In genomic region chr9:22040760-22041159, GRCh38 we compare ENCODE assay signal across 12 cellular contexts. TPM values are rescaled to one million over a fixed set of nuclear protein-coding genes. Genes with fewer than 3 reads are reported as not detected.
A peak's percentile ranks its signal among the peaks of the same experiment; 100 is the strongest.
DNase-seq lines count a peak whose midpoint lies in the region; FAIRE-seq and TF ChIP-seq lines count a peak whose summit lies in the region.
"Had no signal": no experiment of that assay in that cellular context is flagged by ENCODE, and none has a peak within 500 bp of the region (broad histone marks: within the 10 kb centered on the region; RNA-seq: fewer than 3 reads in every experiment).

No MANE protein-coding gene starts in this region.

- TF ChIP-seq CTCF in mammary epithelial cell (conservative IDR thresholded peaks at IDR 0.05 in 1 of 2, IDR thresholded peaks at IDR 0.05 in 1 of 2; ENCODE audit: extremely low read depth in 1 of 2, insufficient read depth in 1 of 2, low read depth in 1 of 2, low read length in 2 of 2) = no peak
- TF ChIP-seq CTCF in MCF 10A (IDR thresholded peaks at IDR 0.05; ENCODE audit: unreplicated experiment) = no peak
- no peak for TF ChIP-seq CTCF in astrocyte (IDR thresholded peaks at IDR 0.05; ENCODE audit: insufficient read depth, low read depth, low read length)
- no peak for TF ChIP-seq CTCF in progenitor cell of endocrine pancreas (IDR thresholded peaks at IDR 0.05; ENCODE audit: unreplicated experiment)
- TF ChIP-seq CTCF in GM10266 (IDR thresholded peaks at IDR 0.05; ENCODE audit: control insufficient read depth, insufficient read depth, low read depth, missing control alignments) = no peak

- H3K27me3 Mint-ChIP-seq in MCF 10A (ENCODE audit: insufficient read depth, unreplicated experiment) (no peaks in the 10 kb centered on the region), astrocyte (ENCODE audit: low read depth, unreplicated experiment) (no peaks in the 10 kb centered on the region), progenitor cell of endocrine pancreas (no peaks in the 10 kb centered on the region)
- H3K27me3 Mint-ChIP-seq in activated naive CD4-positive, alpha-beta T cell treated with anti-CD3 and anti-CD28 coated beads for 36 hours (ENCODE audit: low read depth) = peaks cover 20% of the 10 kb centered on the region

- H3K9ac ChIP-seq in mammary epithelial cell (ENCODE audit: insufficient read depth, low read length) = peak overlapping the region; percentile 29
- peak overlapping the region; percentile 34 for H3K9ac ChIP-seq in astrocyte (ENCODE audit: low read length)
- H3K9ac ChIP-seq: BLaER1 had no signal

- H3K9me3 Mint-ChIP-seq in MCF 10A (ENCODE audit: unreplicated experiment) = no peaks in the 10 kb centered on the region
- H3K9me3 Mint-ChIP-seq in astrocyte (ENCODE audit: unreplicated experiment) = no peaks in the 10 kb centered on the region
- H3K9me3 Mint-ChIP-seq in progenitor cell of endocrine pancreas (ENCODE audit: low read depth) = no peaks in the 10 kb centered on the region
- no peaks in the 10 kb centered on the region for H3K9me3 Mint-ChIP-seq in activated naive CD4-positive, alpha-beta T cell treated with anti-CD3 and anti-CD28 coated beads for 36 hours

- peak; percentile 87 for FAIRE-seq in astrocyte (lab: Jason Lieb, UNC)

- H3K27me3 ChIP-seq in mammary epithelial cell (ENCODE audit: insufficient read depth, low read length) = no peaks in the 10 kb centered on the region
- H3K27me3 ChIP-seq in astrocyte (ENCODE audit: insufficient read depth, low read length) = no peaks in the 10 kb centered on the region
- H3K27me3 ChIP-seq in effector memory CD4-positive, alpha-beta T cell (replicated peaks; ENCODE audit: control insufficient read depth, insufficient read depth, low read length, poor library complexity, severe bottlenecking) = no peaks in the 10 kb centered on the region
- H3K27me3 ChIP-seq: BLaER1 had no signal

- H3K4me3 ChIP-seq in mammary epithelial cell (replicated peaks in 1 of 3; ENCODE audit: insufficient read depth in 1 of 3, low read depth in 2 of 3, low read length in 3 of 3) (no peak overlapping the region), astrocyte (ENCODE audit: insufficient read depth, low read depth, low read length) (no peak overlapping the region)
- no peak overlapping the region for H3K4me3 ChIP-seq in effector memory CD4-positive, alpha-beta T cell (ENCODE audit: insufficient read depth, low read depth, low read length, poor library complexity, severe bottlenecking)
- H3K4me3 ChIP-seq: BLaER1, skin epidermis had no signal

- no peak overlapping the region for H3K4me3 Mint-ChIP-seq in MCF 10A (ENCODE audit: unreplicated experiment)
- no peak overlapping the region for H3K4me3 Mint-ChIP-seq in astrocyte (ENCODE audit: unreplicated experiment)
- H3K4me3 Mint-ChIP-seq in progenitor cell of endocrine pancreas (ENCODE audit: low read depth) = no peak overlapping the region
- H3K4me3 Mint-ChIP-seq in activated naive CD4-positive, alpha-beta T cell treated with anti-CD3 and anti-CD28 coated beads for 36 hours = no peak overlapping the region
- H3K4me3 Mint-ChIP-seq: activated CD8-positive, alpha-beta memory T cell treated with anti-CD3 and anti-CD28 coated beads, Interleukin-2, amount 10 ng/mL, durations not matched to agents 7 days and 5 days had no signal

- H3K27ac Mint-ChIP-seq in MCF 10A (ENCODE audit: low read depth, unreplicated experiment) (no peak overlapping the region), astrocyte (ENCODE audit: unreplicated experiment) (peak overlapping the region; percentile 77), progenitor cell of endocrine pancreas (no peak overlapping the region)
- H3K27ac Mint-ChIP-seq in activated naive CD4-positive, alpha-beta T cell treated with anti-CD3 and anti-CD28 coated beads for 36 hours = no peak overlapping the region
- H3K27ac Mint-ChIP-seq: activated CD8-positive, alpha-beta memory T cell treated with anti-CD3 and anti-CD28 coated beads, Interleukin-2, amount 10 ng/mL, durations not matched to agents 7 days and 5 days had no signal

- H3K9me3 ChIP-seq in mammary epithelial cell (replicated peaks; ENCODE audit: insufficient read depth, low read length) (no peaks in the 10 kb centered on the region), astrocyte (ENCODE audit: insufficient read depth, low read depth, low read length) (no peaks in the 10 kb centered on the region)
- no peaks in the 10 kb centered on the region for H3K9me3 ChIP-seq in effector memory CD4-positive, alpha-beta T cell (ENCODE audit: control insufficient read depth, low read length)
- H3K9me3 ChIP-seq: BLaER1 had no signal

- H3K36me3 ChIP-seq in mammary epithelial cell (ENCODE audit: insufficient read depth, low read length) = no peaks in the 10 kb centered on the region
- H3K36me3 ChIP-seq in astrocyte (ENCODE audit: insufficient read depth, low read length) = no peaks in the 10 kb centered on the region
- H3K36me3 ChIP-seq in effector memory CD4-positive, alpha-beta T cell (ENCODE audit: control insufficient read depth, insufficient read depth, low read length) = no peaks in the 10 kb centered on the region
- H3K36me3 ChIP-seq: BLaER1 had no signal

- H3K4me1 ChIP-seq in mammary epithelial cell (ENCODE audit: insufficient read depth, low read length) (peaks cover 71% of the 10 kb centered on the region), astrocyte (ENCODE audit: insufficient read depth, low read length) (peaks cover 33% of the 10 kb centered on the region)
- H3K4me1 ChIP-seq in effector memory CD4-positive, alpha-beta T cell (ENCODE audit: control insufficient read depth, insufficient read depth, low read length, poor library complexity, severe bottlenecking) = peaks cover 7% of the 10 kb centered on the region

- H3K27ac ChIP-seq in mammary epithelial cell (ENCODE audit: insufficient read depth, low read depth, low read length) (peak overlapping the region; percentile 77), astrocyte (ENCODE audit: low read depth, low read length) (peak overlapping the region; percentile 64)
- H3K27ac ChIP-seq in effector memory CD4-positive, alpha-beta T cell (ENCODE audit: insufficient read depth, low read length, poor library complexity, severe bottlenecking) = no peak overlapping the region
- H3K27ac ChIP-seq: BLaER1 had no signal

- no peaks in the 10 kb centered on the region for H3K4me1 Mint-ChIP-seq in MCF 10A (ENCODE audit: insufficient read depth, unreplicated experiment)
- H3K4me1 Mint-ChIP-seq in astrocyte (ENCODE audit: low read depth, unreplicated experiment) = peaks cover 56% of the 10 kb centered on the region
- H3K4me1 Mint-ChIP-seq in progenitor cell of endocrine pancreas (ENCODE audit: low read depth) = peaks cover 9% of the 10 kb centered on the region
- H3K4me1 Mint-ChIP-seq in activated naive CD4-positive, alpha-beta T cell treated with anti-CD3 and anti-CD28 coated beads for 36 hours (ENCODE audit: low read depth) = peaks cover 9% of the 10 kb centered on the region

- dilution Hi-C loops in mammary epithelial cell (cut with HindIII; ENCODE audit: low sequenced_read_pairs) = loop anchor here (5.0 to 25.0 kb wide), 2 partner anchors 33 to 197 kb away; partner anchors contain the start of gene CDKN2B

- peak overlapping the region; percentile 26 for H3K4me2 ChIP-seq in mammary epithelial cell (ENCODE audit: insufficient read depth, low read depth, low read length)
- peak overlapping the region; percentile 37 for H3K4me2 ChIP-seq in astrocyte (ENCODE audit: low read length)
- H3K4me2 ChIP-seq: BLaER1 had no signal

- H3K79me2 ChIP-seq in mammary epithelial cell (ENCODE audit: insufficient read depth, low read length) = no peaks in the 10 kb centered on the region
- no peaks in the 10 kb centered on the region for H3K79me2 ChIP-seq in astrocyte (ENCODE audit: insufficient read depth, low read length)

- in situ Hi-C loops in mammary epithelial cell (cut with MboI; ENCODE audit: low sequenced_read_pairs in 2 of 2) = loop anchor here in 1 of 2 donors (10.0 kb wide), 1 partner anchor 64 kb away; no protein-coding TSS in a partner anchor

- H4K20me1 ChIP-seq in mammary epithelial cell (ENCODE audit: insufficient read depth, low read length) (no peaks in the 10 kb centered on the region), astrocyte (ENCODE audit: insufficient read depth, low read length) (no peaks in the 10 kb centered on the region)
- H4K20me1 ChIP-seq: BLaER1 had no signal

- intact Hi-C loops in mammary epithelial cell (cut with micrococcal nuclease) (loop anchor here (2.0 kb wide), 1 partner anchor 78 kb away; no protein-coding TSS in a partner anchor), MCF 10A (cut with micrococcal nuclease) (no loop called here)
- intact Hi-C loops in activated naive CD4-positive, alpha-beta T cell treated with anti-CD3 and anti-CD28 coated beads for 36 hours (cut with micrococcal nuclease) = loop anchor here (2.0 kb wide), 1 partner anchor 78 kb away; no protein-coding TSS in a partner anchor

- BruUV-seq in mammary epithelial cell (replicated peaks; lab: Mats Ljungman, UMichigan) (no TSS peak), MCF 10A (replicated peaks; lab: Mats Ljungman, UMichigan) (no TSS peak)

- CTCF ChIA-PET in mammary epithelial cell (lab: Charles Lee; ENCODE audit: low non-redundant PET) (interaction anchor here (0.6 to 1.2 kb wide), 3 partner anchors 32 to 34 kb away, joined by 3 read pairs; partner anchors contain the start of gene CDKN2B), MCF 10A (lab: Yijun Ruan, JAX) (no interaction called here)
- CTCF ChIA-PET in activated naive CD4-positive, alpha-beta T cell treated with anti-CD3 and anti-CD28 coated beads for 36 hours (lab: Charles Lee) = interaction anchor here (2.0 to 6.8 kb wide), 3 partner anchors 13 to 228 kb away, joined by 5 to 81 read pairs (median 7); no protein-coding TSS in a partner anchor

- DNase-seq in mammary epithelial cell = peak; percentile 86
- no peak for DNase-seq in MCF 10A (ENCODE audit: unreplicated experiment)
- peak; percentile 88 for DNase-seq in astrocyte (ENCODE audit: low read depth)
- DNase-seq in iris pigment epithelial cell (ENCODE audit: low read depth) = peak; percentile 84
- DNase-seq in progenitor cell of endocrine pancreas (ENCODE audit: low spot score, unreplicated experiment) = no peak
- DNase-seq in activated naive CD4-positive, alpha-beta T cell treated with anti-CD3 and anti-CD28 coated beads for 36 hours = no peak
- DNase-seq in effector memory CD4-positive, alpha-beta T cell = no peak
- DNase-seq in GM10266 (ENCODE audit: extremely low spot score) = no peak
- DNase-seq: activated CD8-positive, alpha-beta memory T cell treated with anti-CD3 and anti-CD28 coated beads, Interleukin-2, amount 10 ng/mL, durations not matched to agents 7 days and 5 days; Kasumi-1 had no signal

- H3K36me3 Mint-ChIP-seq in MCF 10A (ENCODE audit: insufficient read depth, unreplicated experiment) (no peaks in the 10 kb centered on the region), astrocyte (ENCODE audit: low read depth, unreplicated experiment) (no peaks in the 10 kb centered on the region), progenitor cell of endocrine pancreas (ENCODE audit: insufficient read depth) (no peaks in the 10 kb centered on the region)
- H3K36me3 Mint-ChIP-seq in activated naive CD4-positive, alpha-beta T cell treated with anti-CD3 and anti-CD28 coated beads for 36 hours (ENCODE audit: low read depth) = no peaks in the 10 kb centered on the region
- H3K36me3 Mint-ChIP-seq: activated CD8-positive, alpha-beta memory T cell treated with anti-CD3 and anti-CD28 coated beads, Interleukin-2, amount 10 ng/mL, durations not matched to agents 7 days and 5 days had no signal

- WGBS in mammary epithelial cell (ENCODE audit: low coverage, missing lambda C conversion rate) = 0% methylated on average over 1 of the region's 1 CpG

- H2AFZ ChIP-seq in mammary epithelial cell (ENCODE audit: low read depth, low read length) (no peak overlapping the region), astrocyte (ENCODE audit: low read depth, low read length) (no peak overlapping the region)

- POLR2A ChIA-PET in MCF 10A (lab: Yijun Ruan, JAX) = no interaction called here

RNA-seq across cellular contexts. Expression of gene CDKN2B, which starts 31.7 kb away (rescaled TPM):
- total RNA-seq in mammary epithelial cell (10 to 100 TPM; 27.6 to 50.0 TPM), MCF 10A (2022) (not detected in 2 replicates), astrocyte (306 and 314 TPM in 2 replicates), progenitor cell of endocrine pancreas (1.2 and 3.9 TPM in 2 replicates)
- 23.5 TPM for polyA plus RNA-seq in mammary epithelial cell
- 14.1 TPM for polyA minus RNA-seq in mammary epithelial cell
- not detected for total RNA-seq in activated naive CD4-positive, alpha-beta T cell treated with anti-CD3 and anti-CD28 coated beads for 36 hours

RNA-seq across cellular contexts. Expression of gene CDKN2B-AS1, which starts 46.2 kb away (rescaled TPM):
- total RNA-seq in mammary epithelial cell (1 to 10 TPM; 1.8 to 2.3 TPM), MCF 10A (2022) (not detected in 2 replicates), astrocyte (2.3 TPM in 2 replicates), progenitor cell of endocrine pancreas (not detected in 2 replicates)
- polyA plus RNA-seq in mammary epithelial cell = 0.75 TPM
- polyA minus RNA-seq in mammary epithelial cell = 13.6 TPM
- under 1 TPM in 1 of 2 experiments, not detected in 1; 0.24 TPM for total RNA-seq in activated naive CD4-positive, alpha-beta T cell treated with anti-CD3 and anti-CD28 coated beads for 36 hours

RNA-seq across cellular contexts. Expression of gene CDKN2A, which starts 46.6 kb away (rescaled TPM):
- total RNA-seq in mammary epithelial cell = 10 to 100 TPM; 26.5 to 34.1 TPM
- polyA plus RNA-seq in mammary epithelial cell = 50.7 TPM
- polyA minus RNA-seq in mammary epithelial cell = 2.9 TPM
- not detected in 2 replicates for total RNA-seq in MCF 10A (2022)
- 71.6 and 81.4 TPM in 2 replicates for total RNA-seq in astrocyte
- not detected in 2 replicates for total RNA-seq in progenitor cell of endocrine pancreas
- under 1 TPM; 0.57 to 0.89 TPM for total RNA-seq in activated naive CD4-positive, alpha-beta T cell treated with anti-CD3 and anti-CD28 coated beads for 36 hours

Comparison
In these comparisons a context has a peak if more than half of its experiments do, and no peak if none do; other contexts are left out.
1. DNase-seq: peak in mammary epithelial cell (single experiment), astrocyte (single experiment) and iris pigment epithelial cell (single experiment); none in MCF 10A (single experiment), progenitor cell of endocrine pancreas (single experiment), activated naive CD4-positive, alpha-beta T cell treated with anti-CD3 and anti-CD28 coated beads for 36 hours (single experiment), effector memory CD4-positive, alpha-beta T cell (0 of 3) and GM10266 (single experiment).
2. RNA of gene CDKN2A, which starts 46.6 kb away (total RNA-seq): 71.6 to 81.4 TPM in astrocyte and 26.5 to 34.1 TPM in mammary epithelial cell; 0.57 to 0.89 TPM in activated naive CD4-positive, alpha-beta T cell treated with anti-CD3 and anti-CD28 coated beads for 36 hours, not detected in MCF 10A and not detected in progenitor cell of endocrine pancreas; every median in the first group is over 10 times any median in the second.